33 cellular contexts compared by ENCODE assay signal in the genomic region with DNA sequence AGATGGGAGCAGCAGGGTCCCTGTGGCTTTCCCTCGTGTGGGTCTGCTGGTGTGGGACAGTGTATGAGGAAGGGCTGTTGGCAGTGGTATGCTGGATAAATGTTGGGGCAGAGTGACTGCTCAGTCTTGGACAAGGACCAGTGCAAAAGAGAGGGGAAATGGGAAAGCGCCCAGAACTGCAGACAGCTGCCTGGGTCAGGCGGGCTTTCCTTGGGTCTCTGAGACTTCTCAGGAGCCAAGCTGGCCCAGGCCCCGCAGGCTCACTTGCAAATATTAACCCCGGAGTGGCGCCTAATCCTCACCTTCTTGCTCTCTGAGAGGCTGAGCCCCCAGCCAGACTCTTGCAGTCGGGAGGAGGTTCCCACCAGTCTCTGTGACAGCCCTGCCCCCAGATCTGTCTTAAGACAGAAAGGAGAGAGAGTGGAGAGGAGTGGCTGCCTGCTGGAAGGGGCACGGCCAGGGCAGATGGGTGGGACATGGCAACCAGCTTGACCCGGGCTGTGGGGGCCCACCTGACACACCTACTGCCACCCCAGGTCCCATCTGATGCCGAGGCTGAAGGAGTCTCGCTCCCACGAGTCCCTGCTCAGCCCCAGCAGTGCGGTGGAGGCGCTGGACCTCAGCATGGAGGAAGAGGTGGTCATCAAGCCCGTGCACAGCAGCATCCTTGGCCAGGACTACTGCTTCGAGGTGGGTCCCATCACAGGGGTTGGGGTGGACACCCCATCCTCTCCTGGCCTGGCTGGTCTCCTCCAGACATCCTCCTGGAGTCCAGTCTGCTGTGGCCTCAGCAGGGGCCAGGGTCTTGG.
DNase-seq lines count a peak whose midpoint lies in the region; ATAC-seq and TF ChIP-seq lines count a peak whose summit lies in the region.
"Had no signal": no experiment of that assay in that cellular context is flagged by ENCODE, and none has a peak within 500 bp of the region (broad histone marks: within the 10 kb centered on the region; RNA-seq: fewer than 3 reads in every experiment).

No MANE protein-coding gene starts in this region.

- H4K20me1 ChIP-seq in mammary epithelial cell (ENCODE audit: insufficient read depth, low read length): no peaks in the 10 kb centered on the region

- peak overlapping the region; percentile 25 for H3K14ac ChIP-seq in neuronal stem cell (ENCODE audit: low read length)

- peaks cover 29% of the 10 kb centered on the region for H3K79me1 ChIP-seq in neuronal stem cell (ENCODE audit: low read depth, low read length)

- TF ChIP-seq POLR2A in uterus (IDR thresholded peaks at IDR 0.05): no peak

- H3K23ac ChIP-seq in neuronal stem cell (ENCODE audit: low read depth, low read length, poor library complexity): peak overlapping the region; percentile 70

- no peak overlapping the region for H4K8ac ChIP-seq in neuronal stem cell (ENCODE audit: low read depth, low read length)

- no peak overlapping the region for H3K9ac ChIP-seq in mammary epithelial cell (ENCODE audit: insufficient read depth, low read length)
- H3K9ac ChIP-seq in neuronal stem cell (ENCODE audit: low read depth, low read length, poor library complexity): no peak overlapping the region
- H3K9ac ChIP-seq: SK-N-SH had no signal

- in situ Hi-C loops in mammary epithelial cell (cut with MboI; ENCODE audit: low sequenced_read_pairs in 2 of 2): no loop called here

- no peaks in the 10 kb centered on the region for H3K9me3 ChIP-seq in mammary epithelial cell (replicated peaks; ENCODE audit: insufficient read depth, low read length)
- no peaks in the 10 kb centered on the region for H3K9me3 ChIP-seq in neuronal stem cell (replicated peaks in 1 of 2; ENCODE audit: control insufficient read depth in 2 of 2, insufficient read depth in 1 of 2, low read depth in 1 of 2, low read length in 2 of 2)
- H3K9me3 ChIP-seq in uterus: no peaks in the 10 kb centered on the region
- H3K9me3 ChIP-seq: colonic mucosa, MG63, ovary, SK-N-SH, spleen had no signal

- no peak overlapping the region for H2BK120ac ChIP-seq in neuronal stem cell (ENCODE audit: low read depth, low read length)

- no peak overlapping the region for H2BK12ac ChIP-seq in neuronal stem cell (ENCODE audit: low read length)

- 49% methylated on average over 8 of the region's 16 CpGs for WGBS in mammary epithelial cell (ENCODE audit: low coverage, missing lambda C conversion rate)
- no CpG with 5 or more reads among the region's 16 CpGs for whole genome bisulfite sequencing in neuronal stem cell (ENCODE audit: extremely low coverage in 2 of 2, insufficient read length in 2 of 2, insufficient replicate concordance in 1 of 2), 2 donors

- no peak overlapping the region for H2BK15ac ChIP-seq in neuronal stem cell (ENCODE audit: low read length)

- POLR2A ChIA-PET in MCF 10A (lab: Yijun Ruan, JAX): no interaction called here
- POLR2A ChIA-PET in GM10248 (lab: Yijun Ruan, JAX): no interaction called here

- DNase-seq in MCF 10A (ENCODE audit: unreplicated experiment) (no peak), mammary epithelial cell (no peak), endothelial cell (ENCODE audit: low spot score) (no peak), neuronal stem cell (ENCODE audit: low spot score) (no peak), uterus (no peak), GM10248 (ENCODE audit: extremely low spot score) (no peak)
- no peak for DNase-seq in activated CD4-positive, alpha-beta T cell treated with anti-CD3 and anti-CD28 coated beads, Interleukin-2, amount 10 ng/mL, durations not matched to agents 24 days and 14 days
- DNase-seq: activated CD4-positive, CD25-positive, alpha-beta regulatory T cell treated with anti-CD3 and anti-CD28 coated beads, Interleukin-2, amount 50 U/mL, for 72 hours; activated CD8-positive, alpha-beta T cell treated with anti-CD3 and anti-CD28 coated beads, Interleukin-2, amount 10 ng/mL, durations not matched to agents 7 days and 5 days; activated naive CD4-positive, alpha-beta T cell treated with anti-CD3 and anti-CD28 coated beads for 36 hours; colonic mucosa; effector memory CD4-positive, alpha-beta T cell; erythroblast; H7; islet precursor cell; KG1; MG63; natural killer cell; NCI-H1105; NCI-H1930; NCI-H510A treated with DMSO at 0.1 percent for 48 hours; ovary; PC-3; retina; SK-N-SH; spleen; stimulated activated CD4-positive, alpha-beta T cell treated with anti-CD3 and anti-CD28 coated beads, Interleukin-2, amount 100 ng/mL, for 24 hours; stimulated activated CD8-positive, alpha-beta memory T cell treated with anti-CD3 and anti-CD28 coated beads, Interleukin-4, amount 100 ng/mL, for 48 hours; stimulated activated naive CD8-positive, alpha-beta T cell treated with anti-CD3 and anti-CD28 coated beads, Interleukin-15, amount 100 ng/mL, for 72 hours; trophoblast cell had no signal

- peaks cover 15% of the 10 kb centered on the region for H3K36me3 Mint-ChIP-seq in MCF 10A (ENCODE audit: insufficient read depth, unreplicated experiment)
- H3K36me3 Mint-ChIP-seq in endothelial cell (ENCODE audit: low read depth, unreplicated experiment): peaks cover 37% of the 10 kb centered on the region
- H3K36me3 Mint-ChIP-seq in activated CD4-positive, alpha-beta T cell treated with anti-CD3 and anti-CD28 coated beads, Interleukin-2, amount 10 ng/mL, durations not matched to agents 24 days and 14 days (ENCODE audit: low read depth): no peaks in the 10 kb centered on the region
- H3K36me3 Mint-ChIP-seq: natural killer cell had no signal

- no peak for ATAC-seq in GM18861 (IDR thresholded peaks at IDR 0.05; ENCODE audit: unreplicated experiment)
- ATAC-seq: activated CD8-positive, alpha-beta T cell treated with anti-CD3 and anti-CD28 coated beads, Interleukin-2, amount 10 ng/mL, durations not matched to agents 7 days and 5 days; natural killer cell; PC-3; stimulated activated naive CD8-positive, alpha-beta T cell treated with anti-CD3 and anti-CD28 coated beads, Interleukin-15, amount 100 ng/mL, for 72 hours had no signal

- dilution Hi-C loops in mammary epithelial cell (cut with HindIII; ENCODE audit: low sequenced_read_pairs): no loop called here

- no peak overlapping the region for H4K91ac ChIP-seq in neuronal stem cell (ENCODE audit: low read depth, low read length, poor library complexity)

- H3K4me3 ChIP-seq in mammary epithelial cell (replicated peaks in 1 of 3; ENCODE audit: insufficient read depth in 1 of 3, low read depth in 2 of 3, low read length in 3 of 3): no peak overlapping the region
- peak overlapping the region in 1 of 2 donors; percentile 40 for H3K4me3 ChIP-seq in neuronal stem cell (ENCODE audit: low read length in 2 of 2)
- H3K4me3 ChIP-seq in uterus: no peak overlapping the region
- H3K4me3 ChIP-seq: colonic mucosa, MG63, ovary had no signal

- H3K4me1 Mint-ChIP-seq in MCF 10A (ENCODE audit: insufficient read depth, unreplicated experiment) (no peaks in the 10 kb centered on the region), endothelial cell (ENCODE audit: unreplicated experiment) (peaks cover 12% of the 10 kb centered on the region)
- H3K4me1 Mint-ChIP-seq in activated CD4-positive, alpha-beta T cell treated with anti-CD3 and anti-CD28 coated beads, Interleukin-2, amount 10 ng/mL, durations not matched to agents 24 days and 14 days: no peaks in the 10 kb centered on the region
- H3K4me1 Mint-ChIP-seq: natural killer cell; stimulated activated naive CD8-positive, alpha-beta T cell treated with anti-CD3 and anti-CD28 coated beads, Interleukin-15, amount 100 ng/mL, for 72 hours had no signal

- intact Hi-C loops in MCF 10A (cut with micrococcal nuclease) (no loop called here), mammary epithelial cell (cut with micrococcal nuclease) (no loop called here), uterus (cut with DNase I; ENCODE audit: low total_unique reads) (no loop called here)
- intact Hi-C loops in activated CD4-positive, alpha-beta T cell treated with anti-CD3 and anti-CD28 coated beads, Interleukin-2, amount 10 ng/mL, durations not matched to agents 24 days and 14 days (cut with micrococcal nuclease): no loop called here

- H3K4me1 ChIP-seq in mammary epithelial cell (ENCODE audit: insufficient read depth, low read length): peaks cover 23% of the 10 kb centered on the region
- H3K4me1 ChIP-seq in neuronal stem cell (ENCODE audit: control insufficient read depth in 2 of 2, insufficient read depth in 1 of 2, low read depth in 1 of 2, low read length in 2 of 2): peaks cover 0 to 24% of the 10 kb centered on the region in 2 donors
- peaks cover 0 to 48% of the 10 kb centered on the region in 2 donors for H3K4me1 ChIP-seq in uterus
- H3K4me1 ChIP-seq: colonic mucosa had no signal

- H2AFZ ChIP-seq in mammary epithelial cell (ENCODE audit: low read depth, low read length) (no peak overlapping the region), neuronal stem cell (ENCODE audit: low read length) (no peak overlapping the region)

- no peaks in the 10 kb centered on the region for H3K9me3 Mint-ChIP-seq in MCF 10A (ENCODE audit: unreplicated experiment)
- no peaks in the 10 kb centered on the region for H3K9me3 Mint-ChIP-seq in endothelial cell (ENCODE audit: unreplicated experiment)
- H3K9me3 Mint-ChIP-seq in activated CD4-positive, alpha-beta T cell treated with anti-CD3 and anti-CD28 coated beads, Interleukin-2, amount 10 ng/mL, durations not matched to agents 24 days and 14 days: no peaks in the 10 kb centered on the region
- H3K9me3 Mint-ChIP-seq: activated naive CD4-positive, alpha-beta T cell treated with anti-CD3 and anti-CD28 coated beads for 36 hours; natural killer cell; stimulated activated naive CD8-positive, alpha-beta T cell treated with anti-CD3 and anti-CD28 coated beads, Interleukin-15, amount 100 ng/mL, for 72 hours; T-helper 1 cell treated with Interleukin-12 subunit alpha and Interleukin-12 subunit beta and Interleukin-4 antibody, amounts not matched to agents 30 μg/mL and 1 μg/mL, for 36 hours had no signal

- no peaks in the 10 kb centered on the region for H3K27me3 Mint-ChIP-seq in MCF 10A (ENCODE audit: insufficient read depth, unreplicated experiment)
- H3K27me3 Mint-ChIP-seq in endothelial cell (ENCODE audit: unreplicated experiment): peaks cover 24% of the 10 kb centered on the region
- no peaks in the 10 kb centered on the region for H3K27me3 Mint-ChIP-seq in activated CD4-positive, alpha-beta T cell treated with anti-CD3 and anti-CD28 coated beads, Interleukin-2, amount 10 ng/mL, durations not matched to agents 24 days and 14 days
- H3K27me3 Mint-ChIP-seq: stimulated activated naive CD8-positive, alpha-beta T cell treated with anti-CD3 and anti-CD28 coated beads, Interleukin-15, amount 100 ng/mL, for 72 hours had no signal

- peaks cover 100% of the 10 kb centered on the region for H3K79me2 ChIP-seq in mammary epithelial cell (ENCODE audit: insufficient read depth, low read length)

- H3K4me2 ChIP-seq in mammary epithelial cell (ENCODE audit: insufficient read depth, low read depth, low read length) (no peak overlapping the region), neuronal stem cell (ENCODE audit: insufficient read depth, low read length, poor library complexity, severe bottlenecking) (no peak overlapping the region)
- H3K4me2 ChIP-seq: SK-N-SH had no signal

- no peak overlapping the region for H2BK5ac ChIP-seq in neuronal stem cell (ENCODE audit: low read length)

- no peak overlapping the region for H3K27ac ChIP-seq in mammary epithelial cell (ENCODE audit: insufficient read depth, low read depth, low read length)
- no peak overlapping the region for H3K27ac ChIP-seq in neuronal stem cell (replicated peaks; ENCODE audit: low read length)
- H3K27ac ChIP-seq in uterus: peak overlapping the region; percentile 10 to 12
- H3K27ac ChIP-seq: colonic mucosa, HL-60 had no signal

- TF ChIP-seq CTCF in MCF 10A (IDR thresholded peaks at IDR 0.05; ENCODE audit: unreplicated experiment) (no peak), mammary epithelial cell (conservative IDR thresholded peaks at IDR 0.05 in 1 of 2, IDR thresholded peaks at IDR 0.05 in 1 of 2; ENCODE audit: extremely low read depth in 1 of 2, insufficient read depth in 1 of 2, low read depth in 1 of 2, low read length in 2 of 2) (no peak), endothelial cell (IDR thresholded peaks at IDR 0.05; ENCODE audit: unreplicated experiment) (no peak), uterus (IDR thresholded peaks at IDR 0.05) (no peak), GM10248 (IDR thresholded peaks at IDR 0.05; ENCODE audit: control extremely low read depth, extremely low read depth, low read depth, missing control alignments) (no peak)

- H2AK5ac ChIP-seq in neuronal stem cell (ENCODE audit: low read depth, low read length): no peak overlapping the region

- no peak overlapping the region for H3K4me3 Mint-ChIP-seq in MCF 10A (ENCODE audit: unreplicated experiment)
- no peak overlapping the region for H3K4me3 Mint-ChIP-seq in endothelial cell (ENCODE audit: unreplicated experiment)
- H3K4me3 Mint-ChIP-seq in activated CD4-positive, alpha-beta T cell treated with anti-CD3 and anti-CD28 coated beads, Interleukin-2, amount 10 ng/mL, durations not matched to agents 24 days and 14 days: no peak overlapping the region
- H3K4me3 Mint-ChIP-seq: activated CD8-positive, alpha-beta T cell treated with anti-CD3 and anti-CD28 coated beads, Interleukin-2, amount 10 ng/mL, durations not matched to agents 7 days and 5 days; activated naive CD4-positive, alpha-beta T cell treated with anti-CD3 and anti-CD28 coated beads for 36 hours; natural killer cell; stimulated activated naive CD8-positive, alpha-beta T cell treated with anti-CD3 and anti-CD28 coated beads, Interleukin-15, amount 100 ng/mL, for 72 hours; T-helper 1 cell treated with Interleukin-12 subunit alpha and Interleukin-12 subunit beta and Interleukin-4 antibody, amounts not matched to agents 30 μg/mL and 1 μg/mL, for 36 hours had no signal

- peak overlapping the region; percentile 56 for H3K18ac ChIP-seq in neuronal stem cell (ENCODE audit: low read length)

- no peak overlapping the region for H3K4ac ChIP-seq in neuronal stem cell (ENCODE audit: low read length)

- H3K27ac Mint-ChIP-seq in MCF 10A (ENCODE audit: low read depth, unreplicated experiment): peak overlapping the region; percentile 8
- H3K27ac Mint-ChIP-seq in endothelial cell (ENCODE audit: unreplicated experiment): peak overlapping the region; percentile 55
- no peak overlapping the region for H3K27ac Mint-ChIP-seq in activated CD4-positive, alpha-beta T cell treated with anti-CD3 and anti-CD28 coated beads, Interleukin-2, amount 10 ng/mL, durations not matched to agents 24 days and 14 days
- H3K27ac Mint-ChIP-seq: activated CD8-positive, alpha-beta T cell treated with anti-CD3 and anti-CD28 coated beads, Interleukin-2, amount 10 ng/mL, durations not matched to agents 7 days and 5 days; activated naive CD4-positive, alpha-beta T cell treated with anti-CD3 and anti-CD28 coated beads for 36 hours; natural killer cell; T-helper 1 cell treated with Interleukin-12 subunit alpha and Interleukin-12 subunit beta and Interleukin-4 antibody, amounts not matched to agents 30 μg/mL and 1 μg/mL, for 36 hours had no signal

- H3K36me3 ChIP-seq in mammary epithelial cell (ENCODE audit: insufficient read depth, low read length): peaks cover 12% of the 10 kb centered on the region
- peaks cover 34 to 48% of the 10 kb centered on the region in 2 donors for H3K36me3 ChIP-seq in neuronal stem cell (replicated peaks in 1 of 2; ENCODE audit: control insufficient read depth in 2 of 2, insufficient read depth in 2 of 2, low read length in 2 of 2)
- no peaks in the 10 kb centered on the region for H3K36me3 ChIP-seq in uterus
- H3K36me3 ChIP-seq: colonic mucosa, MG63, ovary had no signal

- CTCF ChIA-PET in MCF 10A (lab: Yijun Ruan, JAX): interaction anchor here (0.8 to 1.0 kb wide), 2 partner anchors 13 to 35 kb away, joined by 3 read pairs; no protein-coding TSS in a partner anchor
- CTCF ChIA-PET in mammary epithelial cell (lab: Charles Lee; ENCODE audit: low non-redundant PET): no interaction called here
- CTCF ChIA-PET in GM10248 (lab: Yijun Ruan, JAX): no interaction called here

- no TSS peak for BruUV-seq in MCF 10A (replicated peaks; lab: Mats Ljungman, UMichigan)
- no TSS peak for BruUV-seq in mammary epithelial cell (replicated peaks; lab: Mats Ljungman, UMichigan)

- H3K27me3 ChIP-seq in mammary epithelial cell (ENCODE audit: insufficient read depth, low read length) (no peaks in the 10 kb centered on the region), neuronal stem cell (ENCODE audit: control insufficient read depth in 3 of 3, insufficient read depth in 3 of 3, low read depth in 1 of 3, low read length in 3 of 3) (no peaks in the 10 kb centered on the region), uterus (no peaks in the 10 kb centered on the region)
- H3K27me3 ChIP-seq: colonic mucosa, MG63, ovary, spleen had no signal

Comparison
In these comparisons a context has a peak if more than half of its experiments do, and no peak if none do; other contexts are left out.
1. H3K27ac ChIP-seq: peak in uterus (2 of 2); none in mammary epithelial cell (single experiment) and neuronal stem cell (single experiment).